10 cellular contexts compared by ENCODE assay signal in the genomic region with DNA sequence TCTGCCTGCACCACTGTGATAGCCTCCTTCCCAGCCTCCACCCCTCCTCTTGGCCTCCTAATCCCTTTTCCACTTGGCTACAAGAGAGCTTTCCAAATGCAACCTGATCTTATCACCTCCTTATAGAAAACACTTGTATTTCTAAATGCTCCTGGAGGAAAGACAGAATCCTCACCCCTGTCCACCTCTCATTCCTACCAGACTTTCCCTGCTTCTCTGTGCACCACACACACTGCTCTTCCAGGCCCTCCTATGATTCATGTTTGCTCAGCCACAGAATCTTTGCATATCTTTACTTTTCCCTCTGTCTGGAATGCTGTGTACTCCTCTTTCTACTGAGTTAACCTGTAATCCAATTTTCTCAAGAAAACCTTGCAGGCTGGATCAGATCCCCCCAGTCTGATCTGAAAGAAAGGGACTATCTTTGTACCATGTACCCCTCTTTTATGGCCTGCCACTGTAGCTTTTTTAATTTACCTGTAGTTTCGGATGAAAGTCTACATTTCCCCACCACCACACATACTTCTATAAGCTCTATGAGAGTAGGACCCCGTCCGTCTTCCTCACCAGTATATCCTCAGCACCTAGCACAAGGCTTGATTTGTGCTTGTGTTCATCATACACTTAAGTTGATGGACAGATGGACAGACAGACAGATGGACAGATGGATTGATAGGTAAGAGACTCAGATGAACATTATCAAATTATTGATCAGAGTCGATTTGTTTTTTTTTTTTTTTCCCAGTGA.
A peak's percentile ranks its signal among the peaks of the same experiment; 100 is the strongest.
DNase-seq lines count a peak whose midpoint lies in the region; ATAC-seq and TF ChIP-seq lines count a peak whose summit lies in the region.
"Had no signal": no experiment of that assay in that cellular context is flagged by ENCODE, and none has a peak within 500 bp of the region (broad histone marks: within the 10 kb centered on the region; RNA-seq: fewer than 3 reads in every experiment).

No MANE protein-coding gene starts in this region.

- peak overlapping the region; percentile 23 for H3K27ac Mint-ChIP-seq in MCF 10A (ENCODE audit: low read depth, unreplicated experiment)
- no peak overlapping the region for H3K27ac Mint-ChIP-seq in activated naive CD4-positive, alpha-beta T cell treated with anti-CD3 and anti-CD28 coated beads, Interleukin-2, amount 50 U/mL, for 72 hours

- intact Hi-C loops in MCF 10A (cut with micrococcal nuclease): loop anchor here (5.0 kb wide), 1 partner anchor 94 kb away; a partner anchor contains a TSS
- intact Hi-C loops in mammary epithelial cell (cut with micrococcal nuclease): no loop called here
- intact Hi-C loops in stomach (cut with DNase I; ENCODE audit: low total_unique reads): no loop called here

- WGBS in mammary epithelial cell (ENCODE audit: low coverage, missing lambda C conversion rate): 75% methylated on average over 4 of the region's 4 CpGs
- 50 to 78% (median 62%) methylated on average over 4 of the region's 4 CpGs for WGBS in stomach, 5 donors

- H3K36me3 ChIP-seq in mammary epithelial cell (ENCODE audit: insufficient read depth, low read length) (no peaks in the 10 kb centered on the region), stomach (no peaks in the 10 kb centered on the region)
- H3K36me3 ChIP-seq: BLaER1 treated with 17β-estradiol and CSF1 and Interleukin-3, amounts not matched to agents 10 nM and 100 nM had no signal

- in situ Hi-C loops in mammary epithelial cell (cut with MboI; ENCODE audit: low sequenced_read_pairs in 2 of 2): no loop called here

- CTCF ChIA-PET in MCF 10A (lab: Yijun Ruan, JAX): interaction anchor here (0.6 to 1.6 kb wide), 7 partner anchors 9 to 107 kb away, joined by 3 to 5 read pairs (median 3); a partner anchor contains a TSS
- CTCF ChIA-PET in mammary epithelial cell (lab: Charles Lee; ENCODE audit: low non-redundant PET): no interaction called here

- no peak for TF ChIP-seq POLR2A in stomach (IDR thresholded peaks at IDR 0.05)

- peak; percentile 83 for ATAC-seq in SK-N-SH treated with all-trans-retinoic acid at 6 μM for 48 hours
- ATAC-seq in activated naive CD4-positive, alpha-beta T cell treated with anti-CD3 and anti-CD28 coated beads, Interleukin-2, amount 50 U/mL, for 72 hours: no peak

- H3K27ac ChIP-seq in mammary epithelial cell (ENCODE audit: insufficient read depth, low read depth, low read length) (no peak overlapping the region), stomach (peak overlapping the region; percentile 73 to 88 (median 75))
- H3K27ac ChIP-seq: BLaER1 treated with 17β-estradiol and CSF1 and Interleukin-3, amounts not matched to agents 10 nM and 100 nM had no signal

- POLR2A ChIA-PET in MCF 10A (lab: Yijun Ruan, JAX): interaction anchor here (1.0 to 1.3 kb wide), 5 partner anchors 11 to 96 kb away, joined by 3 to 5 read pairs (median 3); a partner anchor contains a TSS

- no peak overlapping the region for H3K4me3 Mint-ChIP-seq in MCF 10A (ENCODE audit: unreplicated experiment)

- no peaks in the 10 kb centered on the region for H3K9me3 ChIP-seq in mammary epithelial cell (replicated peaks; ENCODE audit: insufficient read depth, low read length)
- H3K9me3 ChIP-seq in stomach: no peaks in the 10 kb centered on the region
- H3K9me3 ChIP-seq: BLaER1 treated with 17β-estradiol and CSF1 and Interleukin-3, amounts not matched to agents 10 nM and 100 nM had no signal

- BruUV-seq in MCF 10A (replicated peaks; lab: Mats Ljungman, UMichigan): no TSS peak
- BruUV-seq in mammary epithelial cell (replicated peaks; lab: Mats Ljungman, UMichigan): no TSS peak

- no peak overlapping the region for H3K4me3 ChIP-seq in mammary epithelial cell (replicated peaks in 1 of 3; ENCODE audit: insufficient read depth in 1 of 3, low read depth in 2 of 3, low read length in 3 of 3)
- H3K4me3 ChIP-seq in fibroblast of the aortic adventitia (ENCODE audit: low read depth, low read length): no peak overlapping the region
- H3K4me3 ChIP-seq in stomach: no peak overlapping the region
- H3K4me3 ChIP-seq: BLaER1 treated with 17β-estradiol and CSF1 and Interleukin-3, amounts not matched to agents 10 nM and 100 nM had no signal

- no peak overlapping the region for H3K4me2 ChIP-seq in mammary epithelial cell (ENCODE audit: insufficient read depth, low read depth, low read length)
- H3K4me2 ChIP-seq: BLaER1 treated with 17β-estradiol and CSF1 and Interleukin-3, amounts not matched to agents 10 nM and 100 nM had no signal

- no peak overlapping the region for H2AFZ ChIP-seq in mammary epithelial cell (ENCODE audit: low read depth, low read length)

- no peaks in the 10 kb centered on the region for H3K27me3 Mint-ChIP-seq in MCF 10A (ENCODE audit: insufficient read depth, unreplicated experiment)

- peaks cover 34% of the 10 kb centered on the region for H3K4me1 Mint-ChIP-seq in MCF 10A (ENCODE audit: insufficient read depth, unreplicated experiment)

- dilution Hi-C loops in mammary epithelial cell (cut with HindIII; ENCODE audit: low sequenced_read_pairs): no loop called here

- H3K27me3 ChIP-seq in mammary epithelial cell (ENCODE audit: insufficient read depth, low read length) (no peaks in the 10 kb centered on the region), stomach (no peaks in the 10 kb centered on the region)
- H3K27me3 ChIP-seq: BLaER1 treated with 17β-estradiol and CSF1 and Interleukin-3, amounts not matched to agents 10 nM and 100 nM had no signal

- TF ChIP-seq CTCF in MCF 10A (IDR thresholded peaks at IDR 0.05; ENCODE audit: unreplicated experiment) (no peak), mammary epithelial cell (conservative IDR thresholded peaks at IDR 0.05 in 1 of 2, IDR thresholded peaks at IDR 0.05 in 1 of 2; ENCODE audit: extremely low read depth in 1 of 2, insufficient read depth in 1 of 2, low read depth in 1 of 2, low read length in 2 of 2) (no peak), fibroblast of the aortic adventitia (IDR thresholded peaks at IDR 0.05; ENCODE audit: insufficient read depth, low read length) (no peak), stomach (IDR thresholded peaks at IDR 0.05) (no peak)

- H4K20me1 ChIP-seq in mammary epithelial cell (ENCODE audit: insufficient read depth, low read length): no peaks in the 10 kb centered on the region

- no peaks in the 10 kb centered on the region for H3K9me3 Mint-ChIP-seq in MCF 10A (ENCODE audit: unreplicated experiment)
- no peaks in the 10 kb centered on the region for H3K9me3 Mint-ChIP-seq in activated naive CD4-positive, alpha-beta T cell treated with anti-CD3 and anti-CD28 coated beads, Interleukin-2, amount 50 U/mL, for 72 hours

- no peaks in the 10 kb centered on the region for H3K36me3 Mint-ChIP-seq in MCF 10A (ENCODE audit: insufficient read depth, unreplicated experiment)
- H3K36me3 Mint-ChIP-seq in activated naive CD4-positive, alpha-beta T cell treated with anti-CD3 and anti-CD28 coated beads, Interleukin-2, amount 50 U/mL, for 72 hours: peaks cover 0 to 9% of the 10 kb centered on the region in 2 donors

- H3K79me2 ChIP-seq in mammary epithelial cell (ENCODE audit: insufficient read depth, low read length): no peaks in the 10 kb centered on the region

- no peak for TF ChIP-seq EP300 in stomach (IDR thresholded peaks at IDR 0.05)

- no peak overlapping the region for H3K9ac ChIP-seq in mammary epithelial cell (ENCODE audit: insufficient read depth, low read length)
- H3K9ac ChIP-seq: BLaER1 treated with 17β-estradiol and CSF1 and Interleukin-3, amounts not matched to agents 10 nM and 100 nM had no signal

- H3K4me1 ChIP-seq in mammary epithelial cell (ENCODE audit: insufficient read depth, low read length) (peaks cover 24% of the 10 kb centered on the region), stomach (peaks cover 30 to 66% (median 49%) of the 10 kb centered on the region in 4 donors)

- peak; percentile 47 for DNase-seq in MCF 10A (ENCODE audit: unreplicated experiment)
- DNase-seq in mammary epithelial cell: no peak
- peak; percentile 95 for DNase-seq in fibroblast of the aortic adventitia (ENCODE audit: low read depth)
- no peak for DNase-seq in stomach
- no peak for DNase-seq in activated naive CD4-positive, alpha-beta T cell treated with anti-CD3 and anti-CD28 coated beads, Interleukin-2, amount 50 U/mL, for 72 hours (ENCODE audit: low spot score in 2 of 2)
- DNase-seq in putamen (ENCODE audit: low spot score): no peak
- DNase-seq in OCI-M1 (lab: John Stamatoyannopoulos, UW): no peak
- DNase-seq: cerebellar nuclear complex had no signal

TF ChIP-seq in SK-N-SH treated with all-trans-retinoic acid at 6 μM for 48 hours, 23 proteins besides CTCF, POLR2A, EP300 and RAD21:
- TF ChIP-seq BACH2 (CRISPR knock-in tag; IDR thresholded peaks at IDR 0.05; ENCODE audit: borderline replicate concordance) (no peak), ISL1 (CRISPR knock-in tag; IDR thresholded peaks at IDR 0.05) (peak; percentile 44)

Comparison
In these comparisons a context has a peak if more than half of its experiments do, and no peak if none do; other contexts are left out.
1. DNase-seq: peak in MCF 10A (single experiment) and fibroblast of the aortic adventitia (single experiment); none in mammary epithelial cell (single experiment), stomach (single experiment), activated naive CD4-positive, alpha-beta T cell treated with anti-CD3 and anti-CD28 coated beads, Interleukin-2, amount 50 U/mL, for 72 hours (0 of 2), putamen (single experiment) and OCI-M1 (single experiment).